In genomic region chr2:1620081-1620480, GRCh38 we compare ENCODE assay signal across 25 cellular contexts.
DNase-seq lines count a peak whose midpoint lies in the region; ATAC-seq, FAIRE-seq and TF ChIP-seq lines count a peak whose summit lies in the region.
"Had no signal": no experiment of that assay in that cellular context is flagged by ENCODE, and none has a peak within 500 bp of the region (broad histone marks: within the 10 kb centered on the region; RNA-seq: fewer than 3 reads in every experiment).

No MANE protein-coding gene starts in this region.

- no TSS peak for BruUV-seq in Panc1 (replicated peaks; lab: Mats Ljungman, UMichigan)

- H3K9ac ChIP-seq in BLaER1 = no peak overlapping the region
- H3K9ac ChIP-seq in kidney (ENCODE audit: low read length in 2 of 2) = no peak overlapping the region
- H3K9ac ChIP-seq in neuronal stem cell (ENCODE audit: low read depth, low read length, poor library complexity) = no peak overlapping the region
- H3K9ac ChIP-seq: GM23248 had no signal

- CTCF ChIA-PET in Panc1 (lab: Charles Lee) = no interaction called here

- peak overlapping the region; percentile 2 for H2BK12ac ChIP-seq in neuronal stem cell (ENCODE audit: low read length)

- no peak for TF ChIP-seq CTCF in Panc1 (IDR thresholded peaks at IDR 0.05)
- no peak for TF ChIP-seq CTCF in kidney (IDR thresholded peaks at IDR 0.05; ENCODE audit: borderline replicate concordance, extremely low read depth, insufficient read depth)
- no peak for TF ChIP-seq CTCF in foreskin fibroblast (IDR thresholded peaks at IDR 0.05; ENCODE audit: low read depth, low read length)
- TF ChIP-seq CTCF in GM10266 (IDR thresholded peaks at IDR 0.05; ENCODE audit: control insufficient read depth, insufficient read depth, low read depth, missing control alignments) = no peak

- H3K4me2 ChIP-seq in BLaER1 (peak overlapping the region; percentile 56), neuronal stem cell (ENCODE audit: insufficient read depth, low read length, poor library complexity, severe bottlenecking) (no peak overlapping the region)

- intact Hi-C loops in Panc1 (cut with micrococcal nuclease; ENCODE audit: unreplicated experiment) = no loop called here
- intact Hi-C loops in kidney (cut with DNase I) = no loop called here

- H3K4ac ChIP-seq in neuronal stem cell (ENCODE audit: low read length) = no peak overlapping the region

- H3K4me1 ChIP-seq in BLaER1 (peaks cover 91% of the 10 kb centered on the region), Panc1 (ENCODE audit: control insufficient read depth, insufficient read depth, low read length) (peaks cover 21% of the 10 kb centered on the region), kidney (ENCODE audit: control insufficient read depth in 1 of 2, insufficient read depth in 1 of 2, low read depth in 1 of 2, low read length in 2 of 2) (no peaks in the 10 kb centered on the region), neuronal stem cell (ENCODE audit: control insufficient read depth in 2 of 2, insufficient read depth in 1 of 2, low read depth in 1 of 2, low read length in 2 of 2) (peaks cover 0 to 1% of the 10 kb centered on the region in 2 donors)
- H3K4me1 ChIP-seq: HAP-1 had no signal

- POLR2A ChIA-PET in Panc1 (lab: Charles Lee) = no interaction called here

- no peaks in the 10 kb centered on the region for H3K27me3 ChIP-seq in BLaER1
- H3K27me3 ChIP-seq in Panc1 (ENCODE audit: control insufficient read depth, insufficient read depth, low read length) = no peaks in the 10 kb centered on the region
- H3K27me3 ChIP-seq in neuronal stem cell (ENCODE audit: control insufficient read depth in 3 of 3, insufficient read depth in 3 of 3, low read depth in 1 of 3, low read length in 3 of 3) = no peaks in the 10 kb centered on the region

- H3K27ac ChIP-seq in BLaER1 (no peak overlapping the region), Panc1 (ENCODE audit: low read length) (peak overlapping the region; percentile 99), kidney (ENCODE audit: low read depth in 2 of 2, low read length in 2 of 2) (no peak overlapping the region), neuronal stem cell (replicated peaks; ENCODE audit: low read length) (no peak overlapping the region)
- H3K27ac ChIP-seq: GM23248 had no signal

- no peak for DNase-seq in Panc1 (ENCODE audit: low read depth, low spot score)
- DNase-seq in kidney = peak; percentile 36
- no peak for DNase-seq in neuronal stem cell (ENCODE audit: low spot score)
- DNase-seq in HTR-8/SVneo (ENCODE audit: insufficient read length, low spot score) = no peak
- DNase-seq in foreskin fibroblast = no peak
- no peak for DNase-seq in OCI-M1 (lab: John Stamatoyannopoulos, UW)
- DNase-seq in GM10266 (ENCODE audit: extremely low spot score) = no peak
- DNase-seq: CD4-positive, alpha-beta T cell; DMS79; EL; GDM1; GM23248; HFFc6; NCI-H1048; NCI-H1417; NCI-H1694; NCI-H2029 treated with DMSO at 0.1 percent for 48 hours; NCI-H446 treated with DMSO at 0.1 percent for 48 hours; NCI-H526; NCI-H82; NK-92 treated with Interleukin-12 subunit alpha and Interleukin-12 subunit beta, amount 100 ng/mL, for 24 hours; SHP77 treated with DMSO at 0.1 percent for 48 hours had no signal

- no peak overlapping the region for H3K14ac ChIP-seq in neuronal stem cell (ENCODE audit: low read length)

- no CpG with 5 or more reads among the region's 11 CpGs for WGBS in neuronal stem cell (ENCODE audit: extremely low coverage in 2 of 2, insufficient read length in 2 of 2, insufficient replicate concordance in 1 of 2), 2 donors

- no peak overlapping the region for H2BK120ac ChIP-seq in neuronal stem cell (ENCODE audit: low read depth, low read length)

- no peak for ATAC-seq in Panc1

- no peak overlapping the region for H4K91ac ChIP-seq in neuronal stem cell (ENCODE audit: low read depth, low read length, poor library complexity)

- H4K8ac ChIP-seq in neuronal stem cell (ENCODE audit: low read depth, low read length) = no peak overlapping the region

- H3K36me3 ChIP-seq in BLaER1 (no peaks in the 10 kb centered on the region), Panc1 (ENCODE audit: control insufficient read depth, insufficient read depth, low read length) (no peaks in the 10 kb centered on the region), kidney (ENCODE audit: control insufficient read depth in 1 of 2, insufficient read depth in 2 of 2, low read length in 2 of 2) (no peaks in the 10 kb centered on the region), neuronal stem cell (replicated peaks in 1 of 2; ENCODE audit: control insufficient read depth in 2 of 2, insufficient read depth in 2 of 2, low read length in 2 of 2) (no peaks in the 10 kb centered on the region)
- H3K36me3 ChIP-seq: HAP-1 had no signal

- H3K18ac ChIP-seq in neuronal stem cell (ENCODE audit: low read length) = no peak overlapping the region

- H4K20me1 ChIP-seq in BLaER1 = no peaks in the 10 kb centered on the region

- H3K23ac ChIP-seq in neuronal stem cell (ENCODE audit: low read depth, low read length, poor library complexity) = no peak overlapping the region

- no peak overlapping the region for H2BK5ac ChIP-seq in neuronal stem cell (ENCODE audit: low read length)

- H2AK5ac ChIP-seq in neuronal stem cell (ENCODE audit: low read depth, low read length) = no peak overlapping the region

- H3K4me3 ChIP-seq in BLaER1 (no peak overlapping the region), Panc1 (ENCODE audit: low read depth in 2 of 2, low read length in 2 of 2) (no peak overlapping the region), kidney (ENCODE audit: low read length in 2 of 2) (no peak overlapping the region), neuronal stem cell (ENCODE audit: low read length in 2 of 2) (no peak overlapping the region), foreskin fibroblast (ENCODE audit: low read depth in 1 of 2, low read length in 2 of 2) (no peak overlapping the region)
- H3K4me3 ChIP-seq: GM23248, HAP-1 had no signal

- no peak overlapping the region for H2AFZ ChIP-seq in neuronal stem cell (ENCODE audit: low read length)
- H2AFZ ChIP-seq: GM23248 had no signal

- H3K9me3 ChIP-seq in BLaER1 (peaks cover 9% of the 10 kb centered on the region; the same call in 1 of the 2 replicates), Panc1 (ENCODE audit: control insufficient read depth, insufficient read depth, low read depth, low read length) (no peaks in the 10 kb centered on the region), kidney (ENCODE audit: control insufficient read depth in 1 of 2, low read length in 2 of 2) (no peaks in the 10 kb centered on the region), neuronal stem cell (replicated peaks in 1 of 2; ENCODE audit: control insufficient read depth in 2 of 2, insufficient read depth in 1 of 2, low read depth in 1 of 2, low read length in 2 of 2) (no peaks in the 10 kb centered on the region)
- H3K9me3 ChIP-seq: HAP-1 had no signal

- FAIRE-seq in kidney (lab: Jason Lieb, UNC) (no peak), HTR-8/SVneo (lab: Jason Lieb, UNC) (no peak)
- FAIRE-seq: GM12891 had no signal

- no peak overlapping the region for H2BK15ac ChIP-seq in neuronal stem cell (ENCODE audit: low read length)

- H3K79me1 ChIP-seq in neuronal stem cell (ENCODE audit: low read depth, low read length) = no peaks in the 10 kb centered on the region

- in situ Hi-C loops in Panc1 (cut with HindIII; ENCODE audit: low pct_unique_long_range_greater_than_20kb, low sequenced_read_pairs) = no loop called here
